22 cellular contexts compared by ENCODE assay signal in genomic region chr1:51689073-51689435, GRCh38.
A peak's percentile ranks its signal among the peaks of the same experiment; 100 is the strongest.
DNase-seq lines count a peak whose midpoint lies in the region; ATAC-seq and TF ChIP-seq lines count a peak whose summit lies in the region.
"Had no signal": no experiment of that assay in that cellular context is flagged by ENCODE, and none has a peak within 500 bp of the region (broad histone marks: within the 10 kb centered on the region; RNA-seq: fewer than 3 reads in every experiment).

No MANE protein-coding gene starts in this region.

- CTCF ChIA-PET in CD4-positive, alpha-beta T cell (lab: Charles Lee) = no interaction called here

- H3K27me3 ChIP-seq in HUES6 (ENCODE audit: control insufficient read depth, insufficient read depth, low read length) (no peaks in the 10 kb centered on the region), psoas muscle (ENCODE audit: insufficient read depth in 3 of 3, low read length in 2 of 3) (no peaks in the 10 kb centered on the region)
- no peaks in the 10 kb centered on the region for H3K27me3 ChIP-seq in CD4-positive, alpha-beta T cell (ENCODE audit: control insufficient read depth, insufficient read depth, low read length)
- H3K27me3 ChIP-seq: BE2C, stomach had no signal

- no peaks in the 10 kb centered on the region for H3K27me3 Mint-ChIP-seq in activated T-cell treated with anti-CD3 and anti-CD28 coated beads, Interleukin-2, amount 50 U/mL, for 24 hours
- no peaks in the 10 kb centered on the region for H3K27me3 Mint-ChIP-seq in activated T-cell treated with anti-CD3 and anti-CD28 coated beads, Interleukin-2, amount 50 U/mL, for 72 hours (ENCODE audit: low read depth)
- no peaks in the 10 kb centered on the region for H3K27me3 Mint-ChIP-seq in CD4-positive, alpha-beta T cell
- H3K27me3 Mint-ChIP-seq: activated CD8-positive, alpha-beta T cell treated with anti-CD3 and anti-CD28 coated beads for 36 hours; type B pancreatic cell had no signal

- peak overlapping the region; percentile 44 for H3K27ac Mint-ChIP-seq in activated T-cell treated with anti-CD3 and anti-CD28 coated beads, Interleukin-2, amount 50 U/mL, for 24 hours
- no peak overlapping the region for H3K27ac Mint-ChIP-seq in activated T-cell treated with anti-CD3 and anti-CD28 coated beads, Interleukin-2, amount 50 U/mL, for 72 hours
- no peak overlapping the region for H3K27ac Mint-ChIP-seq in CD4-positive, alpha-beta T cell
- H3K27ac Mint-ChIP-seq: activated CD8-positive, alpha-beta T cell treated with anti-CD3 and anti-CD28 coated beads for 36 hours; type B pancreatic cell had no signal

- TF ChIP-seq CTCF in fibroblast of mammary gland (conservative IDR thresholded peaks at IDR 0.05; ENCODE audit: control insufficient read depth, insufficient read depth, low read depth, low read length) (no peak), psoas muscle (IDR thresholded peaks at IDR 0.05) (no peak)
- no peak for TF ChIP-seq CTCF in CD4-positive, alpha-beta T cell (IDR thresholded peaks at IDR 0.05)

- no peak for ATAC-seq in activated T-cell treated with anti-CD3 and anti-CD28 coated beads, Interleukin-2, amount 50 U/mL, for 72 hours (replicated peaks in 1 of 2)
- no peak for ATAC-seq in psoas muscle
- ATAC-seq in CD4-positive, alpha-beta T cell (ENCODE audit: poor library complexity) = no peak
- ATAC-seq: activated CD8-positive, alpha-beta T cell treated with anti-CD3 and anti-CD28 coated beads for 36 hours had no signal

- H3K27ac ChIP-seq in HUES6 (ENCODE audit: low read depth, low read length) (peak overlapping the region; percentile 69; the same call in 1 of the 2 replicates), psoas muscle (peak overlapping the region; percentile 26)
- no peak overlapping the region for H3K27ac ChIP-seq in CD4-positive, alpha-beta T cell (ENCODE audit: low read depth, low read length)

- no peak for DNase-seq in activated T-cell treated with anti-CD3 and anti-CD28 coated beads, Interleukin-2, amount 50 U/mL, for 24 hours
- DNase-seq in activated T-cell treated with anti-CD3 and anti-CD28 coated beads, Interleukin-2, amount 50 U/mL, for 72 hours = no peak
- DNase-seq in fibroblast of mammary gland (ENCODE audit: low read depth) (peak; percentile 34), psoas muscle (no peak), NCI-H524 (lab: John Stamatoyannopoulos, UW) (no peak)
- DNase-seq in stimulated activated CD4-positive, alpha-beta T cell treated with anti-CD3 and anti-CD28 coated beads, Interleukin-1b, Interleukin-23, amount 100 ng/mL, for 48 hours = no peak
- no peak for DNase-seq in CD4-positive, alpha-beta T cell
- DNase-seq: 8988T; activated CD4-positive, CD25-positive, alpha-beta regulatory T cell; activated CD8-positive, alpha-beta T cell treated with anti-CD3 and anti-CD28 coated beads for 36 hours; amygdala; BE2C; GOT3; hippocampal formation; IMR-90; NCI-H1436; NCI-H2171; NCI-H524 treated with DMSO at 0.1 percent for 48 hours; stomach; T1000 had no signal

- POLR2A ChIA-PET in CD4-positive, alpha-beta T cell (lab: Charles Lee) = no interaction called here

- peaks cover 18% of the 10 kb centered on the region for H3K4me1 Mint-ChIP-seq in activated T-cell treated with anti-CD3 and anti-CD28 coated beads, Interleukin-2, amount 50 U/mL, for 24 hours (ENCODE audit: low read depth)
- H3K4me1 Mint-ChIP-seq in activated T-cell treated with anti-CD3 and anti-CD28 coated beads, Interleukin-2, amount 50 U/mL, for 72 hours (ENCODE audit: low read depth) = peaks cover 13% of the 10 kb centered on the region
- H3K4me1 Mint-ChIP-seq in CD4-positive, alpha-beta T cell (ENCODE audit: low read depth) = peaks cover 31% of the 10 kb centered on the region

- H3K36me3 ChIP-seq in HUES6 (ENCODE audit: control insufficient read depth, insufficient read depth, low read length) (no peaks in the 10 kb centered on the region), psoas muscle (ENCODE audit: insufficient read depth in 1 of 2, low read depth in 1 of 2) (peaks cover 0 to 4% of the 10 kb centered on the region in 2 donors)
- H3K36me3 ChIP-seq: BE2C, stomach had no signal

- H3K9me3 ChIP-seq in HUES6 (ENCODE audit: control insufficient read depth, insufficient read depth, low read depth, low read length) (no peaks in the 10 kb centered on the region), psoas muscle (no peaks in the 10 kb centered on the region)
- no peaks in the 10 kb centered on the region for H3K9me3 ChIP-seq in CD4-positive, alpha-beta T cell (ENCODE audit: control insufficient read depth, low read length)
- H3K9me3 ChIP-seq: BE2C, stomach had no signal

- H3K9ac ChIP-seq in HUES6 (ENCODE audit: low read length) = no peak overlapping the region

- intact Hi-C loops in psoas muscle (cut with DNase I) = no loop called here
- intact Hi-C loops in CD4-positive, alpha-beta T cell (cut with DNase I, micrococcal nuclease) = no loop called here

- H3K9me3 Mint-ChIP-seq in activated T-cell treated with anti-CD3 and anti-CD28 coated beads, Interleukin-2, amount 50 U/mL, for 24 hours = no peaks in the 10 kb centered on the region
- H3K9me3 Mint-ChIP-seq in activated T-cell treated with anti-CD3 and anti-CD28 coated beads, Interleukin-2, amount 50 U/mL, for 72 hours = no peaks in the 10 kb centered on the region
- no peaks in the 10 kb centered on the region for H3K9me3 Mint-ChIP-seq in CD4-positive, alpha-beta T cell
- H3K9me3 Mint-ChIP-seq: activated CD8-positive, alpha-beta T cell treated with anti-CD3 and anti-CD28 coated beads for 36 hours; type B pancreatic cell had no signal

- H3K4me1 ChIP-seq in HUES6 (ENCODE audit: control insufficient read depth, insufficient read depth, low read length) (peaks cover 14% of the 10 kb centered on the region), psoas muscle (peaks cover 69% of the 10 kb centered on the region)
- H3K4me1 ChIP-seq: BE2C had no signal

- no peaks in the 10 kb centered on the region for H3K36me3 Mint-ChIP-seq in activated T-cell treated with anti-CD3 and anti-CD28 coated beads, Interleukin-2, amount 50 U/mL, for 24 hours (ENCODE audit: low read depth)
- H3K36me3 Mint-ChIP-seq in activated T-cell treated with anti-CD3 and anti-CD28 coated beads, Interleukin-2, amount 50 U/mL, for 72 hours (ENCODE audit: insufficient read depth in 2 of 2) = no peaks in the 10 kb centered on the region
- no peaks in the 10 kb centered on the region for H3K36me3 Mint-ChIP-seq in CD4-positive, alpha-beta T cell (ENCODE audit: low read depth)
- H3K36me3 Mint-ChIP-seq: type B pancreatic cell had no signal

- H3K4me3 ChIP-seq in HUES6 (ENCODE audit: low read depth, low read length) (no peak overlapping the region), fibroblast of mammary gland (ENCODE audit: control insufficient read depth, low read depth, low read length) (no peak overlapping the region), psoas muscle (no peak overlapping the region)
- H3K4me3 ChIP-seq: stomach had no signal

- H3K4me3 Mint-ChIP-seq in activated T-cell treated with anti-CD3 and anti-CD28 coated beads, Interleukin-2, amount 50 U/mL, for 24 hours = no peak overlapping the region
- no peak overlapping the region for H3K4me3 Mint-ChIP-seq in activated T-cell treated with anti-CD3 and anti-CD28 coated beads, Interleukin-2, amount 50 U/mL, for 72 hours
- H3K4me3 Mint-ChIP-seq in CD4-positive, alpha-beta T cell = no peak overlapping the region
- H3K4me3 Mint-ChIP-seq: activated CD8-positive, alpha-beta T cell treated with anti-CD3 and anti-CD28 coated beads for 36 hours; type B pancreatic cell had no signal
